In the genomic region with DNA sequence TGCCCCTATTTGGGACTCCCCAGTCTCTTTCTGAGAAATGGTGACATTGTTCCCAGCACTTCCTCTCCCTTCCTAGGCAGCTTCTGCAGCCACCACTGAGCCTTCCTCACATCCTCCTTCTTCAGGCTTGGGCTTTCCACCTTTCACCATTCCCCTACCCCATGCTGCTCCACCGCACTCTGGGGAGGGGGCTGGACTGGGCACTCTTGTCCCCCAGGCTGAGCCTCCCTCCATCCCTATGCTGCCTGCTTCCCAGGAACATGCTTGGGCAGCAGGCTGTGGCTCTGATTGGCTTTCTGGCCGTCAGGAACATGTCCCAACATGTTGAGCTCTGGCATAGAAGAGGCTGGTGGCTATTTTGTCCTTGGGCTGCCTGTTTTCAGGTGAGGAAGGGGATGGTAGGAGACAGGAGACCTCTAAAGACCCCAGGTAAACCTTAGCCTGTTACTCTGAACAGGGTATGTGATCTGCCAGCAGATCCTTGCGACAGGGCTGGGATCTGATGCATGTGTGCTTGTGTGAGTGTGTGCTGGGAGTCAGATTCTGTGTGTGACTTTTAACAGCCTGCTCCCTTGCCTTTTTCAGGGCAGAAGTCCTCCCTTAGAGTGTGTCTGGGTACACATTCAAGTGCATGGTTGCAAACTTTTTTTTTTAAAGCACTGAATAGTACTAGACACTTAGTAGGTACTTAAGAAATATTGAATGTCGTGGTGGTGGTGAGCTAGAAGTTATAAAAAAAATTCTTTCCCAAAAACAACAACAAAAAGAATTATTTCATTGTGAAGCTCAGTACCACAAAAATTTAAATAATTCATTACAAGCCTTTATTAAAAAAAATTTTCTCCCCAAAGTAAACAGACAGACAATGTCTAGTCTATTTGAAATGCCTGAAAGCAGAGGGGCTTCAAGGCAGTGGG, we compare ENCODE assay signal across 9 cellular contexts. TPM values are rescaled to one million over a fixed set of nuclear protein-coding genes. Genes with fewer than 3 reads are reported as not detected.
DNase-seq lines count a peak whose midpoint lies in the region; ATAC-seq and TF ChIP-seq lines count a peak whose summit lies in the region.
"Had no signal": no experiment of that assay in that cellular context is flagged by ENCODE, and none has a peak within 500 bp of the region (broad histone marks: within the 10 kb centered on the region; RNA-seq: fewer than 3 reads in every experiment).

No MANE protein-coding gene starts in this region.

- DNase-seq in NCI-H345 treated with DMSO at 0.1 percent for 48 hours (lab: John Stamatoyannopoulos, UW; ENCODE audit: unreplicated experiment) (peak; percentile 20), dorsolateral prefrontal cortex (no peak), psoas muscle (no peak), HUDEP-2 (lab: John Stamatoyannopoulos, UW; ENCODE audit: unreplicated experiment in 76 of 76) (no peak)
- DNase-seq: activated B cell treated with CpG ODN at 0.5 μM for 24 hours had no signal

- H3K9me3 ChIP-seq in psoas muscle = no peaks in the 10 kb centered on the region

- ATAC-seq in psoas muscle (no peak), HG02852 (IDR thresholded peaks at IDR 0.05; ENCODE audit: unreplicated experiment) (no peak), GM19397 (IDR thresholded peaks at IDR 0.05; ENCODE audit: unreplicated experiment) (no peak), HG02623 (IDR thresholded peaks at IDR 0.05; ENCODE audit: unreplicated experiment) (no peak)

- 72 to 81% (median 80%) methylated on average over 4 of the region's 4 CpGs for WGBS in psoas muscle, 3 donors

- no peaks in the 10 kb centered on the region for H3K27me3 ChIP-seq in dorsolateral prefrontal cortex
- H3K27me3 ChIP-seq in psoas muscle (ENCODE audit: insufficient read depth in 3 of 3, low read length in 2 of 3) = no peaks in the 10 kb centered on the region

- no peaks in the 10 kb centered on the region for H3K36me3 ChIP-seq in psoas muscle (ENCODE audit: insufficient read depth in 1 of 2, low read depth in 1 of 2)

- H3K4me3 ChIP-seq in GM12875 (ENCODE audit: low read depth, low read length) = peak overlapping the region; percentile 2
- peak overlapping the region in 2 of 59 donors; percentile 2 to 91 for H3K4me3 ChIP-seq in dorsolateral prefrontal cortex
- peak overlapping the region; percentile 91 for H3K4me3 ChIP-seq in psoas muscle

- peaks cover 16% of the 10 kb centered on the region for H3K4me1 ChIP-seq in psoas muscle

- H3K27ac ChIP-seq in dorsolateral prefrontal cortex = peak overlapping the region in 54 of 59 donors; percentile 20 to 98 (median 94)
- H3K27ac ChIP-seq in psoas muscle = peak overlapping the region; percentile 15

- no peak for TF ChIP-seq CTCF in GM12875 (IDR thresholded peaks at IDR 0.05; ENCODE audit: borderline replicate concordance, insufficient read depth, low read depth, low read length)
- no peak for TF ChIP-seq CTCF in dorsolateral prefrontal cortex (IDR thresholded peaks at IDR 0.05 in 54 of 56, conservative IDR thresholded peaks at IDR 0.05 in 2 of 56; ENCODE audit: low read depth in 1 of 56, partially characterized antibody in 56 of 56)
- TF ChIP-seq CTCF in psoas muscle (IDR thresholded peaks at IDR 0.05) = no peak

- intact Hi-C loops in dorsolateral prefrontal cortex (cut with DNase I) = loop anchor here (1.0 to 5.0 kb wide), 2 partner anchors 9 to 234 kb away; a partner anchor contains a TSS
- intact Hi-C loops in psoas muscle (cut with DNase I) = no loop called here

RNA-seq across cellular contexts. Expression of a gene that starts 2.1 kb away (rescaled TPM):
- 100 to 1,000 TPM in 9 of 120 experiments, 10 to 100 TPM in 110, 1 to 10 TPM in 1; 8.3 to 193 (median 29.3) TPM for total RNA-seq in dorsolateral prefrontal cortex
- total RNA-seq in psoas muscle = 100 to 1,000 TPM in 3 of 4 donors, 10 to 100 TPM in 1; 39.2 to 666 (median 157) TPM
- polyA plus RNA-seq in psoas muscle = 100 to 1,000 TPM; 130 to 415 (median 273) TPM

RNA-seq across cellular contexts. Expression of a gene that starts 21.2 kb away (rescaled TPM):
- total RNA-seq in dorsolateral prefrontal cortex = under 1 TPM in 6 of 120 experiments, not detected in 114; 0.10 to 0.37 (median 0.15) TPM
- under 1 TPM in 1 of 4 donors, not detected in 3; 0.06 TPM for total RNA-seq in psoas muscle
- under 1 TPM in 1 of 3 donors, not detected in 2; 0.01 TPM for polyA plus RNA-seq in psoas muscle

Comparison
In these comparisons a context has a peak if more than half of its experiments do, and no peak if none do; other contexts are left out.
1. intact Hi-C loops: an anchor here in dorsolateral prefrontal cortex (1.0 to 5.0 kb wide); none called in psoas muscle.